10 cellular contexts compared by ENCODE assay signal in genomic region chr13:70189981-70190380, GRCh38.
"Had no signal": no experiment of that assay in that cellular context is flagged by ENCODE, and none has a peak within 500 bp of the region (broad histone marks: within the 10 kb centered on the region; RNA-seq: fewer than 3 reads in every experiment).

No MANE protein-coding gene starts in this region.

- DNase-seq: activated CD4-positive, alpha-beta T cell treated with anti-CD3 and anti-CD28 coated beads, Interleukin-2, amount 50 U/mL, for 4 hours; activated effector memory CD4-positive, alpha-beta T cell treated with Interleukin-2 at 50 U/mL for 16 hours; activated T-cell treated with anti-CD3 and anti-CD28 coated beads, Interleukin-2, amount 50 U/mL, for 1 hour; brain microvascular endothelial cell; endodermal cell; erythroblast; ovary; stimulated activated CD4-positive, alpha-beta T cell treated with anti-CD3 and anti-CD28 coated beads, Interleukin-2, amount 100 ng/mL, for 48 hours; stimulated activated naive CD8-positive, alpha-beta T cell treated with anti-CD3 and anti-CD28 coated beads, Interleukin-15, Interleukin-2, amounts not matched to agents 100 U/mL and 50 U/mL, for 24 hours had no signal

- ATAC-seq: activated naive CD4-positive, alpha-beta T cell treated with anti-CD3 and anti-CD28 coated beads, Interleukin-2, amount 50 U/mL, for 72 hours; stimulated activated naive CD8-positive, alpha-beta T cell treated with anti-CD3 and anti-CD28 coated beads, Interleukin-15, Interleukin-2, amounts not matched to agents 100 U/mL and 50 U/mL, for 24 hours had no signal
